ENCODE assay signal across 13 cellular contexts in the genomic region with DNA sequence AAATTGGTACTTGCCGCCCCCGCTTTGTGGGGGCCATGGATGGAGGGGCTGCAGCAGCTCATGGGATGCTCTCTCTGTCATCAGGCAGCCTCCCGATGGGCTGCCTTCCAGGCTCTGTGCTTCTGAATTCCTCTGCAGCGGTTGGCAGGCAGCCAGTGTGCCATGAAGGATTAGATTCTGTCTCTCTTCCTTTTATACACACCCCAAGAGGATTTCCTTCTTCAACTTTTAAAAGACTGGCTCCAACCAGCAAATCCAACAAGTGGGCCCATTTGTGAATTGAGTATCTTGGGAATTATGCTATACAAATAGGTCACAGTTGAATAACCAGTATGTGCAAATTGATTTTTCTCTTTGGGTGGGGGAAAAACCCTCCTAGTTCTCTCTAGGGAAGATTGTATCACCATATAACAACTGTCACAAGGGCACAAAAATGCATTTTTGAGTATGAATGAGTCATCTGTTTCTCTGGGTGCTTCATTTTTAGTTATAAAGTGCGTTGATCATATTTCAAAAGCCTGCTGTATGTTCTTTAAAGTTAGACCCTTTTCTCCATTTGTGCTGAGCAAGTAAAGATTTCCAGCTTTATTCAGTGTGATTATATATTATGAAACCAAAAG.
DNase-seq lines count a peak whose midpoint lies in the region; ATAC-seq and TF ChIP-seq lines count a peak whose summit lies in the region.
"Had no signal": no experiment of that assay in that cellular context is flagged by ENCODE, and none has a peak within 500 bp of the region (broad histone marks: within the 10 kb centered on the region; RNA-seq: fewer than 3 reads in every experiment).

No MANE protein-coding gene starts in this region.

- no peak overlapping the region for H3K4me3 ChIP-seq in WERI-Rb-1 (ENCODE audit: low read depth, low read length)
- H3K4me3 ChIP-seq: dorsolateral prefrontal cortex, spleen had no signal

- ATAC-seq in HG03039 (IDR thresholded peaks at IDR 0.05; ENCODE audit: unreplicated experiment): no peak
- ATAC-seq in GM21515 (IDR thresholded peaks at IDR 0.05; ENCODE audit: unreplicated experiment): no peak
- ATAC-seq: left lobe of liver; stimulated activated naive CD8-positive, alpha-beta T cell treated with anti-CD3 and anti-CD28 coated beads, Interleukin-15, amount 100 ng/mL, for 72 hours had no signal

- no peaks in the 10 kb centered on the region for H3K9me3 ChIP-seq in WERI-Rb-1 (ENCODE audit: severe bottlenecking)
- H3K9me3 ChIP-seq: spleen had no signal

- no peaks in the 10 kb centered on the region for H3K36me3 ChIP-seq in WERI-Rb-1
- H3K36me3 ChIP-seq: spleen had no signal

- no peak for TF ChIP-seq CTCF in WERI-Rb-1 (IDR thresholded peaks at IDR 0.05; ENCODE audit: low read depth, low read length)

- no peak overlapping the region for H3K27ac ChIP-seq in WERI-Rb-1
- H3K27ac ChIP-seq: dorsolateral prefrontal cortex, spleen had no signal

- DNase-seq in AG08395 (ENCODE audit: low spot score) (peak; percentile 41), HT-29 (ENCODE audit: low spot score) (peak; percentile 69), astrocyte of the hippocampus (ENCODE audit: low read depth, low spot score) (peak; percentile 81), kidney glomerular epithelial cell (lab: John Stamatoyannopoulos, UW) (peak; percentile 26), WERI-Rb-1 (no peak), COLO668 (lab: John Stamatoyannopoulos, UW; ENCODE audit: unreplicated experiment) (no peak)
- DNase-seq: CD4-positive, alpha-beta memory T cell; spleen; stimulated activated naive CD8-positive, alpha-beta T cell treated with anti-CD3 and anti-CD28 coated beads, Interleukin-15, amount 100 ng/mL, for 72 hours had no signal

- H3K27me3 ChIP-seq in WERI-Rb-1 (ENCODE audit: insufficient read depth, low read depth, severe bottlenecking): peaks cover 81% of the 10 kb centered on the region
- H3K27me3 ChIP-seq: spleen had no signal

Comparison
In these comparisons a context has a peak if more than half of its experiments do, and no peak if none do; other contexts are left out.
1. DNase-seq: peak in AG08395 (single experiment), HT-29 (single experiment), astrocyte of the hippocampus (single experiment) and kidney glomerular epithelial cell (single experiment); none in WERI-Rb-1 (single experiment) and COLO668 (single experiment).